Comparison of ENCODE assay signal across 8 cellular contexts in genomic region chr4:77156912-77157858, GRCh38. TPM values are rescaled to one million over a fixed set of nuclear protein-coding genes. Genes with fewer than 3 reads are reported as not detected.
DNase-seq lines count a peak whose midpoint lies in the region; ATAC-seq, FAIRE-seq and TF ChIP-seq lines count a peak whose summit lies in the region.

TSS of gene CCNG2 (plus strand) at chr4:77157207. CDS start at chr4:77158533, 1,326 bp downstream.

- H3K27ac ChIP-seq in WERI-Rb-1, result peak within 1 kb of the TSS; percentile 97
- peak within 1 kb of the TSS; percentile 97 for H3K27ac ChIP-seq in breast epithelium

- H3K9me3 ChIP-seq in WERI-Rb-1 (ENCODE audit: severe bottlenecking) (no peaks in the 10 kb centered on the region), breast epithelium (no peaks in the 10 kb centered on the region)

- peak; percentile 51 for TF ChIP-seq POLR2A in breast epithelium (IDR thresholded peaks at IDR 0.05)

- H3K4me3 ChIP-seq in WERI-Rb-1 (ENCODE audit: low read depth, low read length) (peak within 1 kb of the TSS; percentile 98), breast epithelium (peak within 1 kb of the TSS; percentile 88 to 99 (median 98))

- H3K4me1 ChIP-seq in breast epithelium, result peaks cover 0 to 10% of the 10 kb centered on the region in 2 donors

- peak; percentile 22 for ATAC-seq in HG02938 (IDR thresholded peaks at IDR 0.05; ENCODE audit: unreplicated experiment)

- no peak for FAIRE-seq in GM18507 (lab: Jason Lieb, UNC)

- TF ChIP-seq CTCF in WERI-Rb-1 (IDR thresholded peaks at IDR 0.05; ENCODE audit: low read depth, low read length) (no peak), breast epithelium (IDR thresholded peaks at IDR 0.05) (peak in 2 of 3 donors; percentile 14 to 44)

- peaks cover 40% of the 10 kb centered on the region for H3K36me3 ChIP-seq in WERI-Rb-1
- H3K36me3 ChIP-seq in breast epithelium, result peaks cover 7% of the 10 kb centered on the region

- H3K27me3 ChIP-seq in WERI-Rb-1 (ENCODE audit: insufficient read depth, low read depth, severe bottlenecking), result no peaks in the 10 kb centered on the region
- no peaks in the 10 kb centered on the region for H3K27me3 ChIP-seq in breast epithelium

- DNase-seq in GM18507 (ENCODE audit: extremely low spot score, insufficient read length, low read depth) (peak; percentile 53), NCI-H2081 (lab: John Stamatoyannopoulos, UW) (peak; percentile 83 to 92), WERI-Rb-1 (peak; percentile 90), breast epithelium (ENCODE audit: low spot score in 2 of 2) (peak; percentile 85 to 87), iris pigment epithelial cell (ENCODE audit: low read depth) (peak; percentile 90), globus pallidus (ENCODE audit: low spot score) (no peak)
- peak; percentile 71 for DNase-seq in stimulated activated CD4-positive, alpha-beta T cell treated with anti-CD3 and anti-CD28 coated beads, Interleukin-12 subunit alpha, Interleukin-12 subunit beta, amount 100 ng/mL, for 4 hours

- intact Hi-C loops in breast epithelium (cut with DNase I; ENCODE audit: low total_unique reads), result loop anchor here (2.0 kb wide), 1 partner anchor 82 kb away; the partner anchor contains the start of gene CCNI

RNA-seq across cellular contexts. Expression of gene CCNG2, which starts in this region (rescaled TPM):
- 100 to 1,000 TPM in 2 of 3 donors, 10 to 100 TPM in 1; 74.1 to 111 (median 107) TPM for total RNA-seq in breast epithelium
